Comparison of ENCODE assay signal across 8 cellular contexts in genomic region chr19:38634757-38635482, GRCh38. TPM values are rescaled to one million over a fixed set of nuclear protein-coding genes. Genes with fewer than 3 reads are reported as not detected.
DNase-seq lines count a peak whose midpoint lies in the region; ATAC-seq and TF ChIP-seq lines count a peak whose summit lies in the region.

No MANE protein-coding gene starts in this region.

- peak; percentile 77 to 94 (median 92) for TF ChIP-seq CTCF in gastrocnemius medialis (IDR thresholded peaks at IDR 0.05 in 4 of 5, conservative IDR thresholded peaks at IDR 0.05 in 1 of 5)

- peak overlapping the region; percentile 83 for H3K27ac Mint-ChIP-seq in T-helper 1 cell treated with Interleukin-12 subunit alpha and Interleukin-12 subunit beta and Interleukin-4 antibody, amounts not matched to agents 30 μg/mL and 1 μg/mL, for 36 hours

- no peaks in the 10 kb centered on the region for H3K27me3 Mint-ChIP-seq in T-helper 1 cell treated with Interleukin-12 subunit alpha and Interleukin-12 subunit beta and Interleukin-4 antibody, amounts not matched to agents 30 μg/mL and 1 μg/mL, for 36 hours (ENCODE audit: low read depth)

- DNase-seq in DMS 273 treated with DMSO at 0.1 percent for 48 hours (lab: John Stamatoyannopoulos, UW) (peak; percentile 16), amygdala (lab: John Stamatoyannopoulos, UW) (peak in 44 of 56 donors; percentile 5 to 78 (median 41)), left ventricle myocardium superior (peak; percentile 85), gastrocnemius medialis (no peak), GOT3 (lab: John Stamatoyannopoulos, UW) (no peak)
- peak; percentile 35 for DNase-seq in Jurkat, Clone E6-1 (ENCODE audit: low read depth, low spot score)

- ATAC-seq in left ventricle myocardium superior (peak; percentile 57), gastrocnemius medialis (peak; percentile 43 to 66), GM18520 (IDR thresholded peaks at IDR 0.05; ENCODE audit: unreplicated experiment) (no peak)

- peaks cover 0 to 63% of the 10 kb centered on the region in 2 donors for H3K36me3 ChIP-seq in gastrocnemius medialis

- intact Hi-C loops in left ventricle myocardium superior (cut with micrococcal nuclease) (no loop called here), gastrocnemius medialis (cut with DNase I; ENCODE audit: low total_unique reads) (loop anchor here (1.0 kb wide), 1 partner anchor 232 kb away; the partner anchor contains the start of gene FAM98C)

- in situ Hi-C loops in gastrocnemius medialis (cut with MboI; ENCODE audit: low sequenced_read_pairs in 4 of 4): loop anchor here in 2 of 4 donors (10.0 to 25.0 kb wide), 2 partner anchors 202 to 230 kb away; partner anchors contain the start of genes FAM98C (in 2 of the 2), ECH1 (in 1 of the 2) and HNRNPL (in 1 of the 2)

- H3K27me3 ChIP-seq in gastrocnemius medialis: no peaks in the 10 kb centered on the region

- no peaks in the 10 kb centered on the region for H3K9me3 ChIP-seq in gastrocnemius medialis

- peaks cover 22% of the 10 kb centered on the region for H3K36me3 Mint-ChIP-seq in T-helper 1 cell treated with Interleukin-12 subunit alpha and Interleukin-12 subunit beta and Interleukin-4 antibody, amounts not matched to agents 30 μg/mL and 1 μg/mL, for 36 hours (ENCODE audit: low read depth)

- H3K4me1 ChIP-seq in gastrocnemius medialis: peaks cover 0 to 11% of the 10 kb centered on the region in 2 donors

- peak overlapping the region; percentile 4 to 64 (median 47) for H3K27ac ChIP-seq in gastrocnemius medialis

- H3K4me1 Mint-ChIP-seq in T-helper 1 cell treated with Interleukin-12 subunit alpha and Interleukin-12 subunit beta and Interleukin-4 antibody, amounts not matched to agents 30 μg/mL and 1 μg/mL, for 36 hours (ENCODE audit: low read depth): peaks cover 23% of the 10 kb centered on the region

- no peaks in the 10 kb centered on the region for H3K9me3 Mint-ChIP-seq in T-helper 1 cell treated with Interleukin-12 subunit alpha and Interleukin-12 subunit beta and Interleukin-4 antibody, amounts not matched to agents 30 μg/mL and 1 μg/mL, for 36 hours

- H3K4me3 ChIP-seq in Jurkat, Clone E6-1 (ENCODE audit: low read length): no peak overlapping the region
- H3K4me3 ChIP-seq in gastrocnemius medialis: no peak overlapping the region

- H3K4me3 Mint-ChIP-seq in T-helper 1 cell treated with Interleukin-12 subunit alpha and Interleukin-12 subunit beta and Interleukin-4 antibody, amounts not matched to agents 30 μg/mL and 1 μg/mL, for 36 hours: peak overlapping the region; percentile 6

- no peak for TF ChIP-seq POLR2A in gastrocnemius medialis (IDR thresholded peaks at IDR 0.05)

RNA-seq across cellular contexts. Expression of gene ACTN4, which starts 12.5 kb away (rescaled TPM):
- 222 TPM for polyA plus RNA-seq in Jurkat, Clone E6-1 (2012; ENCODE audit: insufficient read depth, insufficient read length)
- total RNA-seq in left ventricle myocardium superior (131 TPM), gastrocnemius medialis (10 to 100 TPM; 32.0 to 85.3 (median 63.9) TPM)

RNA-seq across cellular contexts. Expression of gene EIF3K, which starts 15.9 kb away (rescaled TPM):
- polyA plus RNA-seq in Jurkat, Clone E6-1 (2012; ENCODE audit: insufficient read depth, insufficient read length): 487 TPM
- total RNA-seq in left ventricle myocardium superior (674 TPM), gastrocnemius medialis (100 to 1,000 TPM; 619 to 975 (median 681) TPM)

RNA-seq across cellular contexts. Expression of gene MAP4K1, which starts 17.2 kb away (rescaled TPM):
- 79.4 TPM for polyA plus RNA-seq in Jurkat, Clone E6-1 (2012; ENCODE audit: insufficient read depth, insufficient read length)
- total RNA-seq in left ventricle myocardium superior: 1.8 TPM
- total RNA-seq in gastrocnemius medialis: under 1 TPM in 3 of 4 donors, not detected in 1; 0.31 to 0.97 (median 0.78) TPM

Comparison
In these comparisons a context has a peak if more than half of its experiments do, and no peak if none do; other contexts are left out.
1. DNase-seq: peak in DMS 273 treated with DMSO at 0.1 percent for 48 hours (single experiment), Jurkat, Clone E6-1 (single experiment), amygdala (44 of 56) and left ventricle myocardium superior (single experiment); none in gastrocnemius medialis (0 of 2) and GOT3 (single experiment).